2 cellular contexts compared by ENCODE assay signal in genomic region chr22:24142241-24142640, GRCh38.
TF ChIP-seq lines count a peak whose summit lies in the region.

No MANE protein-coding gene starts in this region.

TF ChIP-seq in IMR-90, 13 proteins besides CTCF, POLR2A, EP300 and RAD21 (continued from another document):
- TF ChIP-seq NFE2L2 (IDR thresholded peaks at IDR 0.05; ENCODE audit: low read depth, low read length) (no peak), RFX5 (IDR thresholded peaks at IDR 0.05; ENCODE audit: low read depth, low read length) (no peak), SMC3 (IDR thresholded peaks at IDR 0.05; ENCODE audit: low read depth, low read length) (no peak)

TF ChIP-seq in HEK293T, 16 proteins besides CTCF, POLR2A, EP300 and RAD21 (continued from another document):
- no peak for TF ChIP-seq TARDBP (IDR thresholded peaks at IDR 0.05)
- no peak for TF ChIP-seq ELF4 (IDR thresholded peaks at IDR 0.05)
- no peak for TF ChIP-seq FOXM1 (IDR thresholded peaks at IDR 0.05; ENCODE audit: borderline replicate concordance)
- no peak for TF ChIP-seq ZNF384 (IDR thresholded peaks at IDR 0.05)
- no peak for TF ChIP-seq FOXA1 (IDR thresholded peaks at IDR 0.05)
- TF ChIP-seq SUZ12 (IDR thresholded peaks at IDR 0.05) = no peak
TF ChIP-seq in HEK293T: peak in this region for 0.
